ENCODE assay signal across 34 cellular contexts in genomic region chr15:68709826-68710225, GRCh38.
"Had no signal": no experiment of that assay in that cellular context is flagged by ENCODE, and none has a peak within 500 bp of the region (broad histone marks: within the 10 kb centered on the region; RNA-seq: fewer than 3 reads in every experiment).

No MANE protein-coding gene starts in this region.

- H3K4me3 Mint-ChIP-seq: activated B cell treated with CpG ODN at 0.5 μM for 24 hours; activated CD4-positive, alpha-beta memory T cell treated with anti-CD3 and anti-CD28 coated beads for 36 hours; activated CD4-positive, alpha-beta T cell treated with anti-CD3 and anti-CD28 coated beads for 36 hours; activated CD4-positive, alpha-beta T cell treated with anti-CD3 and anti-CD28 coated beads, Interleukin-2, amount 10 ng/mL, durations not matched to agents 24 days and 14 days; activated CD8-positive, alpha-beta memory T cell treated with anti-CD3 and anti-CD28 coated beads, Interleukin-2, amount 10 ng/mL, durations not matched to agents 7 days and 5 days; activated CD8-positive, alpha-beta T cell treated with anti-CD3 and anti-CD28 coated beads, Interleukin-2, amount 10 ng/mL, durations not matched to agents 7 days and 5 days; activated naive CD4-positive, alpha-beta T cell treated with anti-CD3 and anti-CD28 coated beads for 36 hours; activated naive CD4-positive, alpha-beta T cell treated with anti-CD3 and anti-CD28 coated beads, Interleukin-2, amount 50 U/mL, for 24 hours; activated naive CD8-positive, alpha-beta T cell treated with anti-CD3 and anti-CD28 coated beads for 36 hours; activated naive CD8-positive, alpha-beta T cell treated with anti-CD3 and anti-CD28 coated beads, Interleukin-2, amount 50 U/mL, for 24 hours; activated T-helper 1 cell treated with anti-CD3 and anti-CD28 coated beads, Interleukin-12 subunit alpha, Interleukin-12 subunit beta, Interleukin-2, Interleukin-4 antibody, amounts not matched to agents 30 ng/mL and 10 ng/mL and 1 ng/mL, durations not matched to agents 14 hours and 24 hours and 36 hours; central memory CD8-positive, alpha-beta T cell; dendritic cell treated with granulocyte-macrophage colony-stimulating factor and Interleukin-4, amounts not matched to agents 40 ng/mL and 50 ng/mL, for 4 days; endodermal cell; T-helper 17 cell; T-helper 2 cell treated with Interferon-gamma antibody and Interleukin-4, amounts not matched to agents 5 μg/mL and 100 μg/mL, for 36 hours had no signal

- H3K36me3 Mint-ChIP-seq: activated CD4-positive, alpha-beta memory T cell treated with anti-CD3 and anti-CD28 coated beads for 36 hours; activated CD8-positive, alpha-beta memory T cell treated with anti-CD3 and anti-CD28 coated beads, Interleukin-2, amount 10 ng/mL, durations not matched to agents 7 days and 5 days; activated naive CD4-positive, alpha-beta T cell treated with anti-CD3 and anti-CD28 coated beads, Interleukin-2, amount 50 U/mL, for 24 hours; activated naive CD8-positive, alpha-beta T cell treated with anti-CD3 and anti-CD28 coated beads for 36 hours had no signal

- H3K36me3 ChIP-seq: adrenal gland, breast epithelium, cardiac muscle cell had no signal

- H3K9me3 ChIP-seq: adrenal gland, body of pancreas, breast epithelium had no signal

- H3K4me3 ChIP-seq: adrenal gland, body of pancreas, breast epithelium, cardiac muscle cell, coronary artery, dorsolateral prefrontal cortex had no signal

- H3K27ac ChIP-seq: adrenal gland, body of pancreas, breast epithelium, cardiac muscle cell, coronary artery, WERI-Rb-1 had no signal

- H3K27ac Mint-ChIP-seq: activated B cell treated with CpG ODN at 0.5 μM for 24 hours; activated CD4-positive, alpha-beta memory T cell treated with anti-CD3 and anti-CD28 coated beads for 36 hours; activated CD4-positive, alpha-beta T cell treated with anti-CD3 and anti-CD28 coated beads for 36 hours; activated CD4-positive, alpha-beta T cell treated with anti-CD3 and anti-CD28 coated beads, Interleukin-2, amount 10 ng/mL, durations not matched to agents 24 days and 14 days; activated CD8-positive, alpha-beta memory T cell treated with anti-CD3 and anti-CD28 coated beads, Interleukin-2, amount 10 ng/mL, durations not matched to agents 7 days and 5 days; activated CD8-positive, alpha-beta T cell treated with anti-CD3 and anti-CD28 coated beads, Interleukin-2, amount 10 ng/mL, durations not matched to agents 7 days and 5 days; activated naive CD4-positive, alpha-beta T cell treated with anti-CD3 and anti-CD28 coated beads for 36 hours; activated naive CD4-positive, alpha-beta T cell treated with anti-CD3 and anti-CD28 coated beads, Interleukin-2, amount 50 U/mL, for 24 hours; activated naive CD8-positive, alpha-beta T cell treated with anti-CD3 and anti-CD28 coated beads for 36 hours; activated naive CD8-positive, alpha-beta T cell treated with anti-CD3 and anti-CD28 coated beads, Interleukin-2, amount 50 U/mL, for 24 hours; activated T-helper 1 cell treated with anti-CD3 and anti-CD28 coated beads, Interleukin-12 subunit alpha, Interleukin-12 subunit beta, Interleukin-2, Interleukin-4 antibody, amounts not matched to agents 30 ng/mL and 10 ng/mL and 1 ng/mL, durations not matched to agents 14 hours and 24 hours and 36 hours; activated T-helper 2 cell treated with anti-CD3 and anti-CD28 coated beads, Interferon-gamma antibody, Interleukin-2, Interleukin-4, amounts not matched to agents 10 μg/mL and 5 μg/mL and 100 μg/mL, durations not matched to agents 14 hours and 24 hours and 36 hours; dendritic cell treated with granulocyte-macrophage colony-stimulating factor and Interleukin-4, amounts not matched to agents 40 ng/mL and 50 ng/mL, for 4 days; endodermal cell; T-helper 17 cell; T-helper 2 cell treated with Interferon-gamma antibody and Interleukin-4, amounts not matched to agents 5 μg/mL and 100 μg/mL, for 36 hours had no signal

- H3K27me3 ChIP-seq: adrenal gland, body of pancreas, breast epithelium, cardiac muscle cell, dorsolateral prefrontal cortex had no signal

- DNase-seq: activated B cell treated with CpG ODN at 0.5 μM for 24 hours; activated CD4-positive, alpha-beta memory T cell treated with anti-CD3 and anti-CD28 coated beads for 36 hours; activated CD4-positive, alpha-beta T cell treated with anti-CD3 and anti-CD28 coated beads for 36 hours; activated CD4-positive, alpha-beta T cell treated with anti-CD3 and anti-CD28 coated beads, Interleukin-2, amount 10 ng/mL, durations not matched to agents 24 days and 14 days; activated CD8-positive, alpha-beta memory T cell treated with anti-CD3 and anti-CD28 coated beads, Interleukin-2, amount 10 ng/mL, durations not matched to agents 7 days and 5 days; activated CD8-positive, alpha-beta memory T cell treated with anti-CD3 and anti-CD28 coated beads, Interleukin-2, amount 50 U/mL, for 4 hours; activated CD8-positive, alpha-beta T cell treated with anti-CD3 and anti-CD28 coated beads, Interleukin-2, amount 10 ng/mL, durations not matched to agents 7 days and 5 days; activated effector memory CD4-positive, alpha-beta T cell treated with anti-CD3 and anti-CD28 coated beads, Interleukin-2, amount 50 U/mL, for 16 hours; activated naive CD4-positive, alpha-beta T cell treated with anti-CD3 and anti-CD28 coated beads for 36 hours; activated naive CD8-positive, alpha-beta T cell treated with anti-CD3 and anti-CD28 coated beads for 36 hours; activated naive CD8-positive, alpha-beta T cell treated with anti-CD3 and anti-CD28 coated beads, Interleukin-2, amount 50 U/mL, for 24 hours; activated T-cell treated with anti-CD3 and anti-CD28 coated beads, Interleukin-2, amount 50 U/mL, for 1 hour; activated T-cell treated with anti-CD3 and anti-CD28 coated beads, Interleukin-2, amount 50 U/mL, for 48 hours; adrenal gland; amygdala; body of pancreas; dorsolateral prefrontal cortex; effector memory CD4-positive, alpha-beta T cell; endodermal cell; foreskin fibroblast; T-helper 1 cell; T-helper 17 cell; WERI-Rb-1 had no signal

- H3K9me3 Mint-ChIP-seq: activated B cell treated with CpG ODN at 0.5 μM for 24 hours; activated CD4-positive, alpha-beta memory T cell treated with anti-CD3 and anti-CD28 coated beads for 36 hours; activated CD4-positive, alpha-beta T cell treated with anti-CD3 and anti-CD28 coated beads, Interleukin-2, amount 10 ng/mL, durations not matched to agents 24 days and 14 days; activated naive CD4-positive, alpha-beta T cell treated with anti-CD3 and anti-CD28 coated beads for 36 hours; activated naive CD4-positive, alpha-beta T cell treated with anti-CD3 and anti-CD28 coated beads, Interleukin-2, amount 50 U/mL, for 24 hours; activated naive CD8-positive, alpha-beta T cell treated with anti-CD3 and anti-CD28 coated beads for 36 hours; activated naive CD8-positive, alpha-beta T cell treated with anti-CD3 and anti-CD28 coated beads, Interleukin-2, amount 50 U/mL, for 24 hours; activated T-helper 1 cell treated with anti-CD3 and anti-CD28 coated beads, Interleukin-12 subunit alpha, Interleukin-12 subunit beta, Interleukin-2, Interleukin-4 antibody, amounts not matched to agents 30 ng/mL and 10 ng/mL and 1 ng/mL, durations not matched to agents 14 hours and 24 hours and 36 hours; activated T-helper 2 cell treated with anti-CD3 and anti-CD28 coated beads, Interferon-gamma antibody, Interleukin-2, Interleukin-4, amounts not matched to agents 10 μg/mL and 5 μg/mL and 100 μg/mL, durations not matched to agents 14 hours and 24 hours and 36 hours; central memory CD8-positive, alpha-beta T cell; dendritic cell treated with granulocyte-macrophage colony-stimulating factor and Interleukin-4, amounts not matched to agents 40 ng/mL and 50 ng/mL, for 4 days; endodermal cell; T-helper 2 cell treated with Interferon-gamma antibody and Interleukin-4, amounts not matched to agents 5 μg/mL and 100 μg/mL, for 36 hours had no signal

- H3K4me1 Mint-ChIP-seq: activated CD4-positive, alpha-beta T cell treated with anti-CD3 and anti-CD28 coated beads for 36 hours; activated CD4-positive, alpha-beta T cell treated with anti-CD3 and anti-CD28 coated beads, Interleukin-2, amount 10 ng/mL, durations not matched to agents 24 days and 14 days; activated CD8-positive, alpha-beta memory T cell treated with anti-CD3 and anti-CD28 coated beads, Interleukin-2, amount 10 ng/mL, durations not matched to agents 7 days and 5 days; activated naive CD4-positive, alpha-beta T cell treated with anti-CD3 and anti-CD28 coated beads, Interleukin-2, amount 50 U/mL, for 24 hours; activated naive CD8-positive, alpha-beta T cell treated with anti-CD3 and anti-CD28 coated beads for 36 hours; activated naive CD8-positive, alpha-beta T cell treated with anti-CD3 and anti-CD28 coated beads, Interleukin-2, amount 50 U/mL, for 24 hours; central memory CD8-positive, alpha-beta T cell had no signal

- H3K4me1 ChIP-seq: breast epithelium had no signal

- H3K27me3 Mint-ChIP-seq: activated B cell treated with CpG ODN at 0.5 μM for 24 hours; activated CD4-positive, alpha-beta T cell treated with anti-CD3 and anti-CD28 coated beads for 36 hours; activated naive CD4-positive, alpha-beta T cell treated with anti-CD3 and anti-CD28 coated beads, Interleukin-2, amount 50 U/mL, for 24 hours had no signal

- ATAC-seq: activated CD4-positive, alpha-beta T cell treated with anti-CD3 and anti-CD28 coated beads for 36 hours; activated CD4-positive, CD25-positive, alpha-beta regulatory T cell treated with anti-CD3 and anti-CD28 coated beads, Interleukin-2, amount 50 U/mL, for 24 hours; activated CD8-positive, alpha-beta memory T cell treated with anti-CD3 and anti-CD28 coated beads, Interleukin-2, amount 10 ng/mL, durations not matched to agents 7 days and 5 days; activated CD8-positive, alpha-beta T cell treated with anti-CD3 and anti-CD28 coated beads, Interleukin-2, amount 10 ng/mL, durations not matched to agents 7 days and 5 days; activated naive CD8-positive, alpha-beta T cell treated with anti-CD3 and anti-CD28 coated beads, Interleukin-2, amount 50 U/mL, for 24 hours; body of pancreas; esophagus mucosa; T-helper 17 cell had no signal
